Comparison of ENCODE assay signal across 16 cellular contexts in genomic region chr19:5539431-5539833, GRCh38. TPM values are rescaled to one million over a fixed set of nuclear protein-coding genes. Genes with fewer than 3 reads are reported as not detected.
A peak's percentile ranks its signal among the peaks of the same experiment; 100 is the strongest.
DNase-seq lines count a peak whose midpoint lies in the region; ATAC-seq and TF ChIP-seq lines count a peak whose summit lies in the region.
"Had no signal": no experiment of that assay in that cellular context is flagged by ENCODE, and none has a peak within 500 bp of the region (broad histone marks: within the 10 kb centered on the region; RNA-seq: fewer than 3 reads in every experiment).

No MANE protein-coding gene starts in this region.

- H3K27ac Mint-ChIP-seq in glutamatergic neuron (ENCODE audit: unreplicated experiment) (peak overlapping the region; percentile 77), nephron progenitor cell (no peak overlapping the region)
- no peak overlapping the region for H3K27ac Mint-ChIP-seq in activated CD8-positive, alpha-beta T cell treated with anti-CD3 and anti-CD28 coated beads, Interleukin-2, amount 10 ng/mL, durations not matched to agents 7 days and 5 days
- H3K27ac Mint-ChIP-seq: naive thymus-derived CD4-positive, alpha-beta T cell had no signal

- no peak for ATAC-seq in activated CD8-positive, alpha-beta T cell treated with anti-CD3 and anti-CD28 coated beads, Interleukin-2, amount 10 ng/mL, durations not matched to agents 7 days and 5 days
- no peak for ATAC-seq in GM18873 (IDR thresholded peaks at IDR 0.05; ENCODE audit: low FRiP score, unreplicated experiment)
- ATAC-seq: gastrocnemius medialis; left colon; naive thymus-derived CD4-positive, alpha-beta T cell had no signal

- peaks cover 7% of the 10 kb centered on the region for H3K27me3 Mint-ChIP-seq in glutamatergic neuron (ENCODE audit: unreplicated experiment)
- H3K27me3 Mint-ChIP-seq in nephron progenitor cell (ENCODE audit: low read depth, poor library complexity): peaks cover 12% of the 10 kb centered on the region
- H3K27me3 Mint-ChIP-seq in activated CD8-positive, alpha-beta T cell treated with anti-CD3 and anti-CD28 coated beads, Interleukin-2, amount 10 ng/mL, durations not matched to agents 7 days and 5 days (ENCODE audit: low read depth): peaks cover 7% of the 10 kb centered on the region

- H3K4me3 Mint-ChIP-seq in glutamatergic neuron (ENCODE audit: unreplicated experiment) (no peak overlapping the region), nephron progenitor cell (no peak overlapping the region)
- H3K4me3 Mint-ChIP-seq in activated CD8-positive, alpha-beta T cell treated with anti-CD3 and anti-CD28 coated beads, Interleukin-2, amount 10 ng/mL, durations not matched to agents 7 days and 5 days: no peak overlapping the region
- H3K4me3 Mint-ChIP-seq: naive thymus-derived CD4-positive, alpha-beta T cell had no signal

- H3K4me1 Mint-ChIP-seq in glutamatergic neuron (ENCODE audit: low read depth, unreplicated experiment) (peaks cover 8% of the 10 kb centered on the region), nephron progenitor cell (peaks cover 11% of the 10 kb centered on the region)
- H3K4me1 Mint-ChIP-seq in activated CD8-positive, alpha-beta T cell treated with anti-CD3 and anti-CD28 coated beads, Interleukin-2, amount 10 ng/mL, durations not matched to agents 7 days and 5 days (ENCODE audit: low read depth): no peaks in the 10 kb centered on the region

- peaks cover 3% of the 10 kb centered on the region for H3K9me3 Mint-ChIP-seq in glutamatergic neuron (ENCODE audit: unreplicated experiment)
- peaks cover 9% of the 10 kb centered on the region for H3K9me3 Mint-ChIP-seq in nephron progenitor cell
- H3K9me3 Mint-ChIP-seq in activated CD8-positive, alpha-beta T cell treated with anti-CD3 and anti-CD28 coated beads, Interleukin-2, amount 10 ng/mL, durations not matched to agents 7 days and 5 days (ENCODE audit: insufficient read depth): peaks cover 10% of the 10 kb centered on the region

- CTCF ChIA-PET in activated CD8-positive, alpha-beta T cell treated with anti-CD3 and anti-CD28 coated beads, Interleukin-2, amount 10 ng/mL, durations not matched to agents 7 days and 5 days (lab: Charles Lee): no interaction called here

- peaks cover 6% of the 10 kb centered on the region for H3K36me3 Mint-ChIP-seq in glutamatergic neuron (ENCODE audit: unreplicated experiment)
- H3K36me3 Mint-ChIP-seq in nephron progenitor cell (ENCODE audit: low read depth): peaks cover 6% of the 10 kb centered on the region
- H3K36me3 Mint-ChIP-seq in activated CD8-positive, alpha-beta T cell treated with anti-CD3 and anti-CD28 coated beads, Interleukin-2, amount 10 ng/mL, durations not matched to agents 7 days and 5 days (ENCODE audit: low read depth): peaks cover 9% of the 10 kb centered on the region

- no peak for TF ChIP-seq CTCF in glutamatergic neuron (IDR thresholded peaks at IDR 0.05; ENCODE audit: partially characterized antibody, unreplicated experiment)
- no peak for TF ChIP-seq CTCF in nephron progenitor cell (IDR thresholded peaks at IDR 0.05)

- DNase-seq in DMS 273 (lab: John Stamatoyannopoulos, UW; ENCODE audit: unreplicated experiment): peak; percentile 92
- peak; percentile 74 for DNase-seq in NCI-H2227 (lab: John Stamatoyannopoulos, UW; ENCODE audit: unreplicated experiment)
- DNase-seq in glutamatergic neuron: peak; percentile 80
- peak; percentile 26 for DNase-seq in nephron progenitor cell
- DNase-seq in SIG-M5 treated with dmso at 0.1 percent for 504 hours (lab: John Stamatoyannopoulos, UW; ENCODE audit: unreplicated experiment): no peak
- no peak for DNase-seq in cortex of kidney (lab: John Stamatoyannopoulos, UW)
- no peak for DNase-seq in activated CD8-positive, alpha-beta T cell treated with anti-CD3 and anti-CD28 coated beads, Interleukin-2, amount 10 ng/mL, durations not matched to agents 7 days and 5 days
- DNase-seq: activated CD8-positive, alpha-beta memory T cell treated with anti-CD3 and anti-CD28 coated beads for 24 hours; activated naive CD4-positive, alpha-beta T cell; gastrocnemius medialis; left colon; naive thymus-derived CD4-positive, alpha-beta T cell had no signal

- POLR2A ChIA-PET in activated CD8-positive, alpha-beta T cell treated with anti-CD3 and anti-CD28 coated beads, Interleukin-2, amount 10 ng/mL, durations not matched to agents 7 days and 5 days (lab: Charles Lee): no interaction called here

RNA-seq across cellular contexts. Expression of gene TINCR, which starts 28.3 kb away (rescaled TPM):
- 1.0 TPM for total RNA-seq in glutamatergic neuron (ENCODE audit: unreplicated experiment)
- under 1 TPM; 0.26 to 0.68 TPM for total RNA-seq in activated CD8-positive, alpha-beta T cell treated with anti-CD3 and anti-CD28 coated beads, Interleukin-2, amount 10 ng/mL, durations not matched to agents 7 days and 5 days
- total RNA-seq: HT-29, NCI-H460, skeletal muscle tissue had no signal

Comparison
In these comparisons a context has a peak if more than half of its experiments do, and no peak if none do; other contexts are left out.
1. DNase-seq: peak in DMS 273 (single experiment), NCI-H2227 (single experiment), glutamatergic neuron (single experiment) and nephron progenitor cell (single experiment); none in SIG-M5 treated with dmso at 0.1 percent for 504 hours (single experiment), cortex of kidney (single experiment) and activated CD8-positive, alpha-beta T cell treated with anti-CD3 and anti-CD28 coated beads, Interleukin-2, amount 10 ng/mL, durations not matched to agents 7 days and 5 days (single experiment).